In the genomic region with DNA sequence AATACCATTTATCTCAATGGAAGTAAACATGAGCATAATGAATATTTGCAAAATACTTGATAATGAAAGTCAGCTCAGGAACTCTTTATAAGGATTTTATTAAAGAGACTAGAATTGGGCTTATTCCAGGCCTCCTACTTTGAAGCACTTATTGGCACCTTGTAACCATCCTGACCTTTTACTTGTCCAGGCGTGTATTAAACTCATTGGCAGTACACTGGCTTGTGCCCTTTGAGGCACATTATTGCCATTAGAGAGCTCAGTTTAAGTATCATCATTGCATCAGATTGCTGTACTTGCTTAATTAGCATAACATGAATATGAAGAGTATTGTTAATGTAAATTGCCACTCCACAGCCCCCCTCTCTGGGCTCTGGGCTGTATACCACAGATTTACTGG, we compare ENCODE assay signal across 21 cellular contexts.
"Had no signal": no experiment of that assay in that cellular context is flagged by ENCODE, and none has a peak within 500 bp of the region (broad histone marks: within the 10 kb centered on the region; RNA-seq: fewer than 3 reads in every experiment).

No MANE protein-coding gene starts in this region.

- H3K4me3 ChIP-seq: dorsolateral prefrontal cortex, hepatocyte, lower lobe of right lung, sigmoid colon, skin epidermis, thoracic aorta, transverse colon had no signal

- H3K27me3 ChIP-seq: dorsolateral prefrontal cortex, hepatocyte, neutrophil, sigmoid colon, transverse colon had no signal

- H3K9me3 Mint-ChIP-seq: memory B cell; nephron progenitor cell; stimulated activated naive B cell treated with anti-CD40 and anti-IgM and Interleukin-4, amounts not matched to agents 10 μg/mL and 1 μg/mL and 100 μg/mL, for 72 hours; stimulated activated naive CD8-positive, alpha-beta T cell treated with anti-CD3 and anti-CD28 coated beads, Interleukin-15, amount 100 ng/mL, for 72 hours had no signal

- H3K4me1 Mint-ChIP-seq: memory B cell; naive B cell; nephron progenitor cell; stimulated activated naive B cell treated with anti-CD40 and anti-IgM and Interleukin-4, amounts not matched to agents 10 μg/mL and 1 μg/mL and 100 μg/mL, for 72 hours; stimulated activated naive CD8-positive, alpha-beta T cell treated with anti-CD3 and anti-CD28 coated beads, Interleukin-15, amount 100 ng/mL, for 72 hours had no signal

- H3K4me3 Mint-ChIP-seq: memory B cell; naive B cell; nephron progenitor cell; stimulated activated naive B cell treated with anti-CD40 and anti-IgM and Interleukin-4, amounts not matched to agents 10 μg/mL and 1 μg/mL and 100 μg/mL, for 72 hours; stimulated activated naive CD8-positive, alpha-beta T cell treated with anti-CD3 and anti-CD28 coated beads, Interleukin-15, amount 100 ng/mL, for 72 hours had no signal

- H3K79me2 ChIP-seq: hepatocyte had no signal

- H3K4me1 ChIP-seq: lower lobe of right lung, sigmoid colon, transverse colon had no signal

- H2AFZ ChIP-seq: hepatocyte had no signal

- H3K9me3 ChIP-seq: lower lobe of right lung, neutrophil, sigmoid colon, thoracic aorta, transverse colon had no signal

- H3K27ac ChIP-seq: dorsolateral prefrontal cortex, hepatocyte, lower lobe of right lung, neutrophil, sigmoid colon, skin epidermis, thoracic aorta, transverse colon had no signal

- DNase-seq: cortex of kidney; dorsolateral prefrontal cortex; effector CD8-positive, alpha-beta T cell; foreskin melanocyte; head of caudate nucleus; kidney; lower lobe of right lung; naive B cell; nephron progenitor cell; posterior cingulate gyrus; sigmoid colon; stimulated activated CD4-positive, alpha-beta T cell treated with anti-CD3 and anti-CD28 coated beads, Interleukin-2, amount 100 ng/mL, for 24 hours; stimulated activated CD4-positive, alpha-beta T cell treated with anti-CD3 and anti-CD28 coated beads, Interleukin-4, amount 100 ng/mL, for 4 hours; stimulated activated naive B cell treated with anti-CD40 and anti-IgM and Interleukin-4, amounts not matched to agents 10 μg/mL and 1 μg/mL and 100 μg/mL, for 72 hours; stimulated activated naive CD8-positive, alpha-beta T cell treated with anti-CD3 and anti-CD28 coated beads, Interleukin-15, amount 100 ng/mL, for 72 hours; transverse colon had no signal

- H3K36me3 Mint-ChIP-seq: memory B cell; naive B cell; stimulated activated naive B cell treated with anti-CD40 and anti-IgM and Interleukin-4, amounts not matched to agents 10 μg/mL and 1 μg/mL and 100 μg/mL, for 72 hours had no signal

- H3K27me3 Mint-ChIP-seq: memory B cell; naive B cell; stimulated activated naive B cell treated with anti-CD40 and anti-IgM and Interleukin-4, amounts not matched to agents 10 μg/mL and 1 μg/mL and 100 μg/mL, for 72 hours; stimulated activated naive CD8-positive, alpha-beta T cell treated with anti-CD3 and anti-CD28 coated beads, Interleukin-15, amount 100 ng/mL, for 72 hours had no signal

- H3K4me2 ChIP-seq: hepatocyte had no signal

- H3K36me3 ChIP-seq: lower lobe of right lung, neutrophil, sigmoid colon, thoracic aorta, transverse colon had no signal

- H3K27ac Mint-ChIP-seq: memory B cell; nephron progenitor cell; stimulated activated naive B cell treated with anti-CD40 and anti-IgM and Interleukin-4, amounts not matched to agents 10 μg/mL and 1 μg/mL and 100 μg/mL, for 72 hours had no signal

- ATAC-seq: lower lobe of right lung; stimulated activated naive B cell treated with anti-CD40 and anti-IgM and Interleukin-4, amounts not matched to agents 10 μg/mL and 1 μg/mL and 100 μg/mL, for 72 hours; stimulated activated naive CD8-positive, alpha-beta T cell treated with anti-CD3 and anti-CD28 coated beads, Interleukin-15, amount 100 ng/mL, for 72 hours had no signal
